ENCODE assay signal across 17 cellular contexts in genomic region chr16:80273635-80274538, GRCh38.
DNase-seq lines count a peak whose midpoint lies in the region; ATAC-seq, FAIRE-seq and TF ChIP-seq lines count a peak whose summit lies in the region.
"Had no signal": no experiment of that assay in that cellular context is flagged by ENCODE, and none has a peak within 500 bp of the region (broad histone marks: within the 10 kb centered on the region; RNA-seq: fewer than 3 reads in every experiment).

No MANE protein-coding gene starts in this region.

- no peaks in the 10 kb centered on the region for H3K79me2 ChIP-seq in osteoblast (ENCODE audit: insufficient read depth, low read length)

- H3K36me3 ChIP-seq in bronchial epithelial cell (ENCODE audit: control insufficient read depth, insufficient read depth, low read length) = no peaks in the 10 kb centered on the region
- no peaks in the 10 kb centered on the region for H3K36me3 ChIP-seq in osteoblast (ENCODE audit: insufficient read depth, low read length)
- H3K36me3 ChIP-seq: neural progenitor cell, spleen, tibial artery had no signal

- H3K4me2 ChIP-seq in osteoblast (ENCODE audit: insufficient read depth, low read length) = peak overlapping the region; percentile 65
- H3K4me2 ChIP-seq: neural progenitor cell had no signal

- peak overlapping the region; percentile 68 for H3K27ac ChIP-seq in osteoblast (ENCODE audit: low read depth, low read length)
- H3K27ac ChIP-seq: neural progenitor cell, spleen, tibial artery had no signal

- peak; percentile 7 for DNase-seq in activated CD4-positive, alpha-beta T cell treated with anti-CD3 and anti-CD28 coated beads for 48 hours
- DNase-seq in activated CD4-positive, alpha-beta T cell treated with anti-CD3 and anti-CD28 coated beads, Interleukin-2, amount 50 U/mL, for 1 hour = no peak
- DNase-seq in HT1080 (ENCODE audit: low read depth) (peak; percentile 63), bronchial epithelial cell (ENCODE audit: low read depth) (peak; percentile 94), osteoblast (ENCODE audit: insufficient read length, low spot score, missing footprints) (peak; percentile 44), cardiac septum (ENCODE audit: low spot score) (no peak)
- DNase-seq: activated CD4-positive, alpha-beta T cell treated with anti-CD3 and anti-CD28 coated beads for 4 hours; activated gamma-delta T cell treated with Interleukin-2 at 50 U/mL for 16 hours; NCI-H1092; OCI-M1; spleen; T-cell; tibial artery had no signal

- H3K9me3 ChIP-seq in osteoblast (ENCODE audit: low read depth, low read length) = no peaks in the 10 kb centered on the region
- H3K9me3 ChIP-seq: spleen, tibial artery had no signal

- intact Hi-C loops in cardiac septum (cut with DNase I) = no loop called here

- H4K20me1 ChIP-seq in osteoblast (ENCODE audit: insufficient read depth, low read length) = no peaks in the 10 kb centered on the region

- ATAC-seq in HG03521 (IDR thresholded peaks at IDR 0.05; ENCODE audit: unreplicated experiment) (no peak), GM21390 (IDR thresholded peaks at IDR 0.05; ENCODE audit: unreplicated experiment) (no peak)
- ATAC-seq: T-cell had no signal

- FAIRE-seq in bronchial epithelial cell (lab: Jason Lieb, UNC) = no peak

- H3K4me1 ChIP-seq in osteoblast (ENCODE audit: insufficient read depth, low read length) = peaks cover 27% of the 10 kb centered on the region
- H3K4me1 ChIP-seq: spleen, tibial artery had no signal

- H3K27me3 ChIP-seq in bronchial epithelial cell (ENCODE audit: control insufficient read depth, insufficient read depth, low read length) (no peaks in the 10 kb centered on the region), osteoblast (ENCODE audit: insufficient read depth, low read length) (no peaks in the 10 kb centered on the region)
- H3K27me3 ChIP-seq: neural progenitor cell, spleen, tibial artery had no signal

- peak overlapping the region; percentile 4 for H2AFZ ChIP-seq in osteoblast (ENCODE audit: low read length)
- H2AFZ ChIP-seq: neural progenitor cell had no signal

- H3K4me3 ChIP-seq in bronchial epithelial cell (ENCODE audit: low read depth, low read length) = no peak overlapping the region
- no peak overlapping the region for H3K4me3 ChIP-seq in osteoblast (ENCODE audit: insufficient read depth, low read length)
- H3K4me3 ChIP-seq: lung, neural progenitor cell, spleen, tibial artery had no signal

- TF ChIP-seq CTCF in bronchial epithelial cell (IDR thresholded peaks at IDR 0.05; ENCODE audit: insufficient read depth, low read length, severe bottlenecking) = no peak
- no peak for TF ChIP-seq CTCF in osteoblast (IDR thresholded peaks at IDR 0.05; ENCODE audit: extremely low read depth, low read depth, low read length)

Comparison
In these comparisons a context has a peak if more than half of its experiments do, and no peak if none do; other contexts are left out.
1. DNase-seq: peak in activated CD4-positive, alpha-beta T cell treated with anti-CD3 and anti-CD28 coated beads for 48 hours (single experiment), HT1080 (single experiment), bronchial epithelial cell (single experiment) and osteoblast (single experiment); none in activated CD4-positive, alpha-beta T cell treated with anti-CD3 and anti-CD28 coated beads, Interleukin-2, amount 50 U/mL, for 1 hour (single experiment) and cardiac septum (single experiment).